8 cellular contexts compared by ENCODE assay signal in genomic region chr22:18024276-18024939, GRCh38. TPM values are rescaled to one million over a fixed set of nuclear protein-coding genes. Genes with fewer than 3 reads are reported as not detected.
DNase-seq lines count a peak whose midpoint lies in the region; ATAC-seq and TF ChIP-seq lines count a peak whose summit lies in the region.

TSS of gene MICAL3 (minus strand) at chr22:18024561. CDS start at chr22:17906812, 117,749 bp downstream.

- no peak within 1 kb of the TSS for H3K27ac ChIP-seq in CD4-positive, CD25-positive, alpha-beta regulatory T cell (ENCODE audit: insufficient read depth, low read length, poor library complexity, severe bottlenecking)

- peak within 1 kb of the TSS; percentile 77 for H3K4me3 ChIP-seq in CD4-positive, CD25-positive, alpha-beta regulatory T cell (ENCODE audit: low read depth, low read length)
- H3K4me3 ChIP-seq in HFF-Myc (replicated peaks; ENCODE audit: low read depth, low read length) (peak within 1 kb of the TSS; percentile 62), epithelial cell of esophagus (ENCODE audit: low read length) (peak within 1 kb of the TSS; percentile 68)

- H3K9me3 Mint-ChIP-seq in CD4-positive, CD25-positive, alpha-beta regulatory T cell = no peaks in the 10 kb centered on the region

- DNase-seq in CD4-positive, CD25-positive, alpha-beta regulatory T cell = peak; percentile 39 to 71 (median 63)
- DNase-seq in HFF-Myc (ENCODE audit: extremely low read depth, low read depth) (no peak), NOMO-1 treated with DMSO at 0.1 percent for 48 hours (lab: John Stamatoyannopoulos, UW; ENCODE audit: unreplicated experiment) (peak; percentile 40), epithelial cell of esophagus (ENCODE audit: low read depth) (peak; percentile 80), midbrain (lab: John Stamatoyannopoulos, UW) (peak; percentile 77)
- peak; percentile 75 for DNase-seq in activated T-cell treated with anti-CD3 and anti-CD28 coated beads, Interleukin-2, amount 50 U/mL, for 1 hour
- DNase-seq in stimulated activated CD8-positive, alpha-beta memory T cell treated with anti-CD3 and anti-CD28 coated beads, Interleukin-2, amount 100 ng/mL, for 1 hour (ENCODE audit: low read depth in 2 of 2) = peak; percentile 17 to 29

- H3K27ac Mint-ChIP-seq in CD4-positive, CD25-positive, alpha-beta regulatory T cell = peak within 1 kb of the TSS in 1 of 3 donors; percentile 49

- H3K27me3 ChIP-seq in CD4-positive, CD25-positive, alpha-beta regulatory T cell (ENCODE audit: control insufficient read depth, insufficient read depth, low read length) = peaks cover 21% of the 10 kb centered on the region

- ATAC-seq in CD4-positive, CD25-positive, alpha-beta regulatory T cell (ENCODE audit: low read depth in 2 of 2) = peak; percentile 90 to 94
- ATAC-seq in HG03025 (IDR thresholded peaks at IDR 0.05; ENCODE audit: low FRiP score, unreplicated experiment) = no peak

- peak within 1 kb of the TSS; percentile 85 to 94 (median 90) for H3K4me3 Mint-ChIP-seq in CD4-positive, CD25-positive, alpha-beta regulatory T cell

- H3K36me3 Mint-ChIP-seq in CD4-positive, CD25-positive, alpha-beta regulatory T cell = no peaks in the 10 kb centered on the region

- TF ChIP-seq CTCF in HFF-Myc (IDR thresholded peaks at IDR 0.05; ENCODE audit: low read depth, low read length, missing control alignments) (peak; percentile 51), epithelial cell of esophagus (IDR thresholded peaks at IDR 0.05; ENCODE audit: insufficient read depth, low read depth, low read length, missing control alignments) (peak; percentile 46)

- no peaks in the 10 kb centered on the region for H3K9me3 ChIP-seq in CD4-positive, CD25-positive, alpha-beta regulatory T cell (ENCODE audit: control insufficient read depth in 2 of 2, low read length in 2 of 2)

- no peaks in the 10 kb centered on the region for H3K36me3 ChIP-seq in CD4-positive, CD25-positive, alpha-beta regulatory T cell (ENCODE audit: control insufficient read depth, insufficient read depth, low read length)

- H3K27me3 Mint-ChIP-seq in CD4-positive, CD25-positive, alpha-beta regulatory T cell = peaks cover 74% of the 10 kb centered on the region

- peaks cover 14% of the 10 kb centered on the region for H3K4me1 ChIP-seq in CD4-positive, CD25-positive, alpha-beta regulatory T cell (ENCODE audit: control insufficient read depth, insufficient read depth, low read length, poor library complexity, severe bottlenecking)

- peaks cover 4 to 18% (median 9%) of the 10 kb centered on the region in 4 donors for H3K4me1 Mint-ChIP-seq in CD4-positive, CD25-positive, alpha-beta regulatory T cell

RNA-seq across cellular contexts. Expression of gene MICAL3, which starts in this region (rescaled TPM):
- 39.9 TPM for total RNA-seq in CD4-positive, CD25-positive, alpha-beta regulatory T cell
- 1 to 10 TPM in 3 of 4 donors, under 1 TPM in 1; 0.71 to 2.3 (median 1.5) TPM for polyA plus RNA-seq in CD4-positive, CD25-positive, alpha-beta regulatory T cell
